In genomic region chr1:228906461-228906860, GRCh38 we compare ENCODE assay signal across 22 cellular contexts.
A peak's percentile ranks its signal among the peaks of the same experiment; 100 is the strongest.
DNase-seq lines count a peak whose midpoint lies in the region; ATAC-seq and TF ChIP-seq lines count a peak whose summit lies in the region.
"Had no signal": no experiment of that assay in that cellular context is flagged by ENCODE, and none has a peak within 500 bp of the region (broad histone marks: within the 10 kb centered on the region; RNA-seq: fewer than 3 reads in every experiment).

No MANE protein-coding gene starts in this region.

- H3K27me3 Mint-ChIP-seq in T-helper 17 cell (no peaks in the 10 kb centered on the region), nephron progenitor cell (ENCODE audit: low read depth, poor library complexity) (no peaks in the 10 kb centered on the region)

- H3K27ac Mint-ChIP-seq in T-helper 17 cell (peak overlapping the region; percentile 59), nephron progenitor cell (peak overlapping the region; percentile 31)

- H3K36me3 Mint-ChIP-seq in T-helper 17 cell (ENCODE audit: low read depth) (peaks cover 2% of the 10 kb centered on the region), nephron progenitor cell (ENCODE audit: low read depth) (no peaks in the 10 kb centered on the region)

- ATAC-seq in T-helper 17 cell (no peak), GM21529 (IDR thresholded peaks at IDR 0.05; ENCODE audit: unreplicated experiment) (no peak)
- ATAC-seq: HepG2, K562, Right ventricle myocardium inferior had no signal

- DNase-seq in activated CD8-positive, alpha-beta memory T cell treated with anti-CD3 and anti-CD28 coated beads for 24 hours: peak; percentile 43
- no peak for DNase-seq in activated CD8-positive, alpha-beta memory T cell treated with anti-CD3 and anti-CD28 coated beads, Interleukin-2, amount 50 U/mL, for 4 hours
- DNase-seq in T-helper 17 cell (no peak), nephron progenitor cell (no peak), KG1 (lab: John Stamatoyannopoulos, UW) (no peak), DMS 273 (lab: John Stamatoyannopoulos, UW; ENCODE audit: unreplicated experiment) (no peak)
- DNase-seq in stimulated activated CD4-positive, alpha-beta T cell treated with anti-CD3 and anti-CD28 coated beads, Interleukin-15, amount 100 ng/mL, for 24 hours: no peak
- DNase-seq: AML-193, EL, GF-D8, HCEC 1CT, MM.1S, NCI-H1092 treated with DMSO at 0.1 percent for 48 hours, NCI-H146, NCI-H2029, NCI-H2227 treated with DMSO at 0.1 percent for 48 hours, NCI-H510A treated with DMSO at 0.1 percent for 48 hours, OCI-M1 had no signal

- H3K9me3 Mint-ChIP-seq in nephron progenitor cell: peaks cover 3% of the 10 kb centered on the region

- H3K4me1 Mint-ChIP-seq in T-helper 17 cell (peaks cover 5% of the 10 kb centered on the region), nephron progenitor cell (peaks cover 61% of the 10 kb centered on the region)

- H3K9me3 ChIP-seq in T-helper 17 cell (ENCODE audit: control insufficient read depth, low read length, poor library complexity, severe bottlenecking): no peaks in the 10 kb centered on the region

- H3K4me3 Mint-ChIP-seq in T-helper 17 cell (no peak overlapping the region), nephron progenitor cell (no peak overlapping the region)

- TF ChIP-seq CTCF in nephron progenitor cell (IDR thresholded peaks at IDR 0.05): no peak
